ENCODE assay signal across 8 cellular contexts in genomic region chr14:81465002-81465392, GRCh38.
DNase-seq lines count a peak whose midpoint lies in the region; ATAC-seq, FAIRE-seq and TF ChIP-seq lines count a peak whose summit lies in the region.
"Not testable (repeated sequence)": the region's sequence is repeated elsewhere in the genome, so short reads cannot be mapped to it uniquely, and the experiment has no call there.

No MANE protein-coding gene starts in this region.

- peak overlapping the region; percentile 87 for H3K4me3 Mint-ChIP-seq in activated naive CD8-positive, alpha-beta T cell treated with anti-CD3 and anti-CD28 coated beads, Interleukin-2, amount 10 ng/mL, durations not matched to agents 7 days and 5 days

- intact Hi-C loops in esophagus squamous epithelium (cut with DNase I): loop anchor here (5.0 kb wide), 2 partner anchors 198 to 468 kb away; no protein-coding TSS in a partner anchor

- not testable (repeated sequence) for H3K27me3 ChIP-seq in SJCRH30; esophagus squamous epithelium; mucosa of rectum (ENCODE audit: control insufficient read depth in 2 of 2, insufficient read depth in 2 of 2, low read length in 2 of 2); small intestine (ENCODE audit: control insufficient read depth in 2 of 2, insufficient read depth in 2 of 2, low read length in 2 of 2)

- H3K36me3 ChIP-seq in SJCRH30; esophagus squamous epithelium; mucosa of rectum (ENCODE audit: control insufficient read depth in 2 of 2, insufficient read depth in 2 of 2, low read length in 2 of 2); small intestine (ENCODE audit: control insufficient read depth in 2 of 2, insufficient read depth in 2 of 2, low read length in 2 of 2): not testable (repeated sequence)

- H3K9me3 Mint-ChIP-seq in activated naive CD8-positive, alpha-beta T cell treated with anti-CD3 and anti-CD28 coated beads, Interleukin-2, amount 10 ng/mL, durations not matched to agents 7 days and 5 days: not testable (repeated sequence)

- H3K27me3 Mint-ChIP-seq in activated naive CD8-positive, alpha-beta T cell treated with anti-CD3 and anti-CD28 coated beads, Interleukin-2, amount 10 ng/mL, durations not matched to agents 7 days and 5 days: not testable (repeated sequence)

- DNase-seq in AG04449 (ENCODE audit: low read depth, low spot score); SJCRH30; activated naive CD8-positive, alpha-beta T cell treated with anti-CD3 and anti-CD28 coated beads, Interleukin-2, amount 10 ng/mL, durations not matched to agents 7 days and 5 days; esophagus squamous epithelium (lab: John Stamatoyannopoulos, UW); small intestine: not testable (repeated sequence)

- not testable (repeated sequence) for TF ChIP-seq POLR2A in esophagus squamous epithelium (IDR thresholded peaks at IDR 0.05)

- H3K9me3 ChIP-seq in SJCRH30 (replicated peaks); esophagus squamous epithelium; mucosa of rectum (ENCODE audit: control insufficient read depth in 2 of 2, low read length in 2 of 2); small intestine (ENCODE audit: control insufficient read depth, low read depth): not testable (repeated sequence)

- H3K9ac ChIP-seq in mucosa of rectum (ENCODE audit: low read depth in 1 of 2, low read length in 2 of 2): peak overlapping the region in 1 of 2 donors; percentile 70

- not testable (repeated sequence) for H3K4me1 ChIP-seq in SJCRH30; mucosa of rectum (ENCODE audit: control insufficient read depth in 2 of 2, insufficient read depth in 2 of 2, low read length in 2 of 2); small intestine (ENCODE audit: control insufficient read depth in 2 of 2, insufficient read depth in 1 of 2, low read depth in 1 of 2, low read length in 1 of 2)
- peaks cover 0 to 21% (median 0%) of the 10 kb centered on the region in 3 donors for H3K4me1 ChIP-seq in esophagus squamous epithelium

- FAIRE-seq in small intestine (lab: Jason Lieb, UNC): not testable (repeated sequence)

- H3K4me3 ChIP-seq in AG04449 (ENCODE audit: low read depth, low read length): peak overlapping the region; percentile 60
- peak overlapping the region; percentile 64 for H3K4me3 ChIP-seq in SJCRH30
- peak overlapping the region in 3 of 4 donors; percentile 40 to 59 (median 44) for H3K4me3 ChIP-seq in esophagus squamous epithelium
- H3K4me3 ChIP-seq in mucosa of rectum (ENCODE audit: low read length in 2 of 2): peak overlapping the region; percentile 67 to 78
- H3K4me3 ChIP-seq in small intestine (ENCODE audit: low read depth in 1 of 2, low read length in 2 of 2): peak overlapping the region in 1 of 2 donors; percentile 39

- not testable (repeated sequence) for TF ChIP-seq CTCF in AG04449 (IDR thresholded peaks at IDR 0.05; ENCODE audit: insufficient read depth, low read length, missing control alignments); esophagus squamous epithelium (IDR thresholded peaks at IDR 0.05)

- not testable (repeated sequence) for H3K36me3 Mint-ChIP-seq in activated naive CD8-positive, alpha-beta T cell treated with anti-CD3 and anti-CD28 coated beads, Interleukin-2, amount 10 ng/mL, durations not matched to agents 7 days and 5 days

- POLR2A ChIA-PET in AG04449 (lab: Yijun Ruan, JAX): interaction anchor here (0.7 kb wide), 1 partner anchor 246 kb away, joined by 4 read pairs; no protein-coding TSS in a partner anchor
- POLR2A ChIA-PET in activated naive CD8-positive, alpha-beta T cell treated with anti-CD3 and anti-CD28 coated beads, Interleukin-2, amount 10 ng/mL, durations not matched to agents 7 days and 5 days (lab: Charles Lee): interaction anchor here (0.6 to 1.9 kb wide), 6 partner anchors 8 to 246 kb away, joined by 3 to 13 read pairs (median 5); partner anchors contain the start of genes GTF2A1 and SEL1L

- H3K27ac ChIP-seq in SJCRH30 (peak overlapping the region; percentile 53), esophagus squamous epithelium (peak overlapping the region in 1 of 4 donors; percentile 68), small intestine (ENCODE audit: low read depth in 1 of 2, low read length in 1 of 2) (peak overlapping the region; percentile 35 to 87)
- H3K27ac ChIP-seq in mucosa of rectum (ENCODE audit: low read depth in 2 of 2, low read length in 2 of 2): not testable (repeated sequence)

- 35 to 41% methylated on average over 11 of the region's 11 CpGs for WGBS in esophagus squamous epithelium, 2 donors
- 28 to 47% (median 32%) methylated on average over 11 of the region's 11 CpGs for WGBS in small intestine, 3 donors

- H3K27ac Mint-ChIP-seq in activated naive CD8-positive, alpha-beta T cell treated with anti-CD3 and anti-CD28 coated beads, Interleukin-2, amount 10 ng/mL, durations not matched to agents 7 days and 5 days: peak overlapping the region; percentile 94

- ATAC-seq in GM19351 (IDR thresholded peaks at IDR 0.05; ENCODE audit: unreplicated experiment) (peak; percentile 8), HG03135 (IDR thresholded peaks at IDR 0.05; ENCODE audit: unreplicated experiment) (peak; percentile 6)
- peak; percentile 19 for ATAC-seq in activated naive CD8-positive, alpha-beta T cell treated with anti-CD3 and anti-CD28 coated beads, Interleukin-2, amount 10 ng/mL, durations not matched to agents 7 days and 5 days (ENCODE audit: low read depth)

- CTCF ChIA-PET in AG04449 (lab: Yijun Ruan, JAX): interaction anchor here (0.6 to 11.3 kb wide), 37 partner anchors 8 to 509 kb away, joined by 3 to 246 read pairs (median 4); partner anchors contain the start of gene TSHR

- peaks cover 11% of the 10 kb centered on the region for H3K4me1 Mint-ChIP-seq in activated naive CD8-positive, alpha-beta T cell treated with anti-CD3 and anti-CD28 coated beads, Interleukin-2, amount 10 ng/mL, durations not matched to agents 7 days and 5 days
